20 cellular contexts compared by ENCODE assay signal in the genomic region with DNA sequence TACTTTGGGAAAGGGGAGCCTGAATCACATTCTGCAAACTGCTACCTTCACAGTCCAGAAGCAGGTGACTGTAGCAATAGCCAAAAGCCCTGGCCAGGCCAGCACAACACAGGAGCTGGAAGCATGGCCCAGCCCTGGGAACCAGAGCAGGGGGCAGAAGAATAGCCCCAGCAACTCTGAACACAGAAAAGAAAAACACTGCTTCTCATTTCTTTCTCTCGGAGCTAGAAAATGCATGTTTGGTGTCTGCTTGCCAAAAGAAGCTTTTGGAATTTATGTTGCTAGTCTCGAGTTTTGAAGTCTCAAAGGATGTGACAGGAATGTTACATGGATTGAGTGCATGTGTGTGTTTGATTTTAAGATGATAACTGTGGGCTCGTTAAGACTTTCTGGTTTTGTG.
DNase-seq lines count a peak whose midpoint lies in the region; ATAC-seq and TF ChIP-seq lines count a peak whose summit lies in the region.
"Had no signal": no experiment of that assay in that cellular context is flagged by ENCODE, and none has a peak within 500 bp of the region (broad histone marks: within the 10 kb centered on the region; RNA-seq: fewer than 3 reads in every experiment).

No MANE protein-coding gene starts in this region.

- peaks cover 21% of the 10 kb centered on the region for H3K9me3 ChIP-seq in BLaER1
- no peaks in the 10 kb centered on the region for H3K9me3 ChIP-seq in adipocyte (ENCODE audit: control insufficient read depth, low read length)
- no peaks in the 10 kb centered on the region for H3K9me3 ChIP-seq in osteoblast (ENCODE audit: low read depth, low read length)
- H3K9me3 ChIP-seq in BE2C, result 0 out of 2 replicates have a peak, but pooled peaks cover 2% of the 10 kb centered on the region
- H3K9me3 ChIP-seq: upper lobe of right lung had no signal

- no peaks in the 10 kb centered on the region for H3K79me2 ChIP-seq in osteoblast (ENCODE audit: insufficient read depth, low read length)

- H3K27ac Mint-ChIP-seq in activated T-helper 17 cell treated with anti-CD3 and anti-CD28 coated beads, Interleukin-2, amount 50 U/mL, for 72 hours, result no peak overlapping the region
- H3K27ac Mint-ChIP-seq: neural progenitor cell had no signal

- H3K36me3 ChIP-seq in BLaER1, result no peaks in the 10 kb centered on the region
- no peaks in the 10 kb centered on the region for H3K36me3 ChIP-seq in adipocyte (ENCODE audit: control insufficient read depth, insufficient read depth, low read length, severe bottlenecking)
- no peaks in the 10 kb centered on the region for H3K36me3 ChIP-seq in osteoblast (ENCODE audit: insufficient read depth, low read length)
- H3K36me3 ChIP-seq in BE2C, result no peaks in the 10 kb centered on the region
- H3K36me3 ChIP-seq: neural progenitor cell, upper lobe of right lung had no signal

- H3K9ac ChIP-seq in BLaER1 (no peak overlapping the region), adipocyte (ENCODE audit: low read length) (peak overlapping the region; percentile 27)
- H3K9ac ChIP-seq: neural progenitor cell had no signal

- no peaks in the 10 kb centered on the region for H3K36me3 Mint-ChIP-seq in activated T-helper 17 cell treated with anti-CD3 and anti-CD28 coated beads, Interleukin-2, amount 50 U/mL, for 72 hours (ENCODE audit: low read depth)
- H3K36me3 Mint-ChIP-seq: neural progenitor cell had no signal

- ATAC-seq in HG02571 (IDR thresholded peaks at IDR 0.05; ENCODE audit: unreplicated experiment), result no peak
- ATAC-seq in activated T-helper 17 cell treated with anti-CD3 and anti-CD28 coated beads, Interleukin-2, amount 50 U/mL, for 72 hours (replicated peaks), result no peak
- ATAC-seq: GM12878 had no signal

- H3K9me3 Mint-ChIP-seq in activated T-helper 17 cell treated with anti-CD3 and anti-CD28 coated beads, Interleukin-2, amount 50 U/mL, for 72 hours, result no peaks in the 10 kb centered on the region
- H3K9me3 Mint-ChIP-seq: neural progenitor cell had no signal

- H3K27me3 Mint-ChIP-seq in activated T-helper 17 cell treated with anti-CD3 and anti-CD28 coated beads, Interleukin-2, amount 50 U/mL, for 72 hours, result peaks cover 3% of the 10 kb centered on the region

- H3K4me2 ChIP-seq in BLaER1 (peak overlapping the region; percentile 64), osteoblast (ENCODE audit: insufficient read depth, low read length) (peak overlapping the region; percentile 1)
- H3K4me2 ChIP-seq: neural progenitor cell, PC-9 had no signal

- peak; percentile 31 for DNase-seq in adipocyte (ENCODE audit: low read depth)
- peak; percentile 25 for DNase-seq in fibroblast of peridontal ligament (ENCODE audit: extremely low read depth)
- peak; percentile 72 for DNase-seq in osteoblast (ENCODE audit: insufficient read length, low spot score, missing footprints)
- no peak for DNase-seq in NCI-H446 treated with DMSO at 0.1 percent for 48 hours (lab: John Stamatoyannopoulos, UW)
- no peak for DNase-seq in BE2C
- DNase-seq: activated CD4-positive, alpha-beta T cell treated with anti-CD3 and anti-CD28 coated beads for 1 hour; DMS79 treated with DMSO at 0.1 percent for 48 hours; glutamatergic neuron; left colon; NCI-H1092 treated with DMSO at 0.1 percent for 48 hours; NCI-H345; stimulated activated CD4-positive, alpha-beta T cell treated with anti-CD3 and anti-CD28 coated beads, Interleukin-15, amount 100 ng/mL, for 24 hours; T-helper 1 cell; upper lobe of right lung had no signal

- H3K4me1 ChIP-seq in BLaER1 (peaks cover 39% of the 10 kb centered on the region), adipocyte (ENCODE audit: control insufficient read depth, insufficient read depth, low read length) (peaks cover 22% of the 10 kb centered on the region), osteoblast (ENCODE audit: insufficient read depth, low read length) (peaks cover 4% of the 10 kb centered on the region), BE2C (no peaks in the 10 kb centered on the region)

- H3K4me1 Mint-ChIP-seq in activated T-helper 17 cell treated with anti-CD3 and anti-CD28 coated beads, Interleukin-2, amount 50 U/mL, for 72 hours, result no peaks in the 10 kb centered on the region
- H3K4me1 Mint-ChIP-seq: neural progenitor cell had no signal

- H3K27me3 ChIP-seq in BLaER1 (no peaks in the 10 kb centered on the region), adipocyte (replicated peaks; ENCODE audit: control insufficient read depth, insufficient read depth, low read length) (no peaks in the 10 kb centered on the region), osteoblast (ENCODE audit: insufficient read depth, low read length) (no peaks in the 10 kb centered on the region), BE2C (no peaks in the 10 kb centered on the region)
- H3K27me3 ChIP-seq: neural progenitor cell, upper lobe of right lung had no signal

- no peak for TF ChIP-seq CTCF in osteoblast (IDR thresholded peaks at IDR 0.05; ENCODE audit: extremely low read depth, low read depth, low read length)
- no peak for TF ChIP-seq CTCF in BE2C (IDR thresholded peaks at IDR 0.05; ENCODE audit: low read depth, low read length)

- no peak overlapping the region for H3K4me3 Mint-ChIP-seq in activated T-helper 17 cell treated with anti-CD3 and anti-CD28 coated beads, Interleukin-2, amount 50 U/mL, for 72 hours
- H3K4me3 Mint-ChIP-seq: neural progenitor cell had no signal

- H3K27ac ChIP-seq in BLaER1 (peak overlapping the region; percentile 33; the same call in 1 of the 2 replicates), osteoblast (ENCODE audit: low read depth, low read length) (no peak overlapping the region)
- H3K27ac ChIP-seq: neural progenitor cell, PC-9 had no signal

- H4K20me1 ChIP-seq in BLaER1, result no peaks in the 10 kb centered on the region
- H4K20me1 ChIP-seq in osteoblast (ENCODE audit: insufficient read depth, low read length), result no peaks in the 10 kb centered on the region

- H3K4me3 ChIP-seq in BLaER1, result no peak overlapping the region
- H3K4me3 ChIP-seq in adipocyte (ENCODE audit: low read length), result peak overlapping the region; percentile 19
- H3K4me3 ChIP-seq in osteoblast (ENCODE audit: insufficient read depth, low read length), result no peak overlapping the region
- no peak overlapping the region for H3K4me3 ChIP-seq in BE2C (ENCODE audit: low read depth, low read length)
- H3K4me3 ChIP-seq: GM12878, neural progenitor cell, PC-9, upper lobe of right lung had no signal

- peak overlapping the region; percentile 37 for H2AFZ ChIP-seq in osteoblast (ENCODE audit: low read length)
- H2AFZ ChIP-seq: neural progenitor cell, PC-9 had no signal

Comparison
In these comparisons a context has a peak if more than half of its experiments do, and no peak if none do; other contexts are left out.
1. DNase-seq: peak in adipocyte (single experiment), fibroblast of peridontal ligament (single experiment) and osteoblast (single experiment); none in NCI-H446 treated with DMSO at 0.1 percent for 48 hours (single experiment) and BE2C (single experiment).